In the genomic region with DNA sequence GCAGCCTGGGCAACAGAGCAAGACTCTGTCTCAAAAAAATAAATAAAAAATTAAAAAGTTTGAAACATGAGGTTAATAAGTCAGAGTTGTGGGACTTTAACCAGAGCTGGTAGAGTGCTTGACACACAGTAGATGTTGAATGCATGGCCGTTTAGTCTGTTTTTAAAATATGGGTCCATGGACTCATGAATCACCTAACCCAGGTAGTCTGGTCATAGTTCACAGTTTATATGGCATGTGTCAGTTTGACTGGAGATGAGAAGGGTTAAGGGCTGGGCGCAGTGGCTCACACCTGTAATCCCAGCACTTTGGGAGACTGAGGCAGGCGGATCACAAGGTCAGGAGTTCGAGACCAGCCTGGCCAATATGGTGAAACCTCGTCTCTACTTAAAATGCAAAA, we compare ENCODE assay signal across 2 cellular contexts. TPM values are rescaled to one million over a fixed set of nuclear protein-coding genes. Genes with fewer than 3 reads are reported as not detected.
A peak's percentile ranks its signal among the peaks of the same experiment; 100 is the strongest.
DNase-seq lines count a peak whose midpoint lies in the region; ATAC-seq and TF ChIP-seq lines count a peak whose summit lies in the region.
"Not testable (repeated sequence)": the region's sequence is repeated elsewhere in the genome, so short reads cannot be mapped to it uniquely, and the experiment has no call there.

No MANE protein-coding gene starts in this region.

- intact Hi-C loops in left colon (cut with DNase I, micrococcal nuclease); mucosa of descending colon (cut with DNase I, micrococcal nuclease): not testable (repeated sequence)

- ATAC-seq in left colon (peak; percentile 74), mucosa of descending colon (peak; percentile 75)

- H3K4me1 ChIP-seq in mucosa of descending colon (ENCODE audit: low read depth) = not testable (repeated sequence)

- not testable (repeated sequence) for H3K36me3 ChIP-seq in mucosa of descending colon (ENCODE audit: low read depth)

- not testable (repeated sequence) for TF ChIP-seq CTCF in mucosa of descending colon (IDR thresholded peaks at IDR 0.05)

- DNase-seq in left colon, mucosa of descending colon: not testable (repeated sequence)

- not testable (repeated sequence) for H3K9me3 ChIP-seq in mucosa of descending colon

- H3K4me3 ChIP-seq in mucosa of descending colon = not testable (repeated sequence)

RNA-seq across cellular contexts. Expression of a gene that starts 6.2 kb away (rescaled TPM):
- total RNA-seq in left colon = 10 to 100 TPM; 39.5 to 41.6 TPM
- 10 to 100 TPM; 28.3 to 37.4 (median 30.2) TPM for total RNA-seq in mucosa of descending colon

RNA-seq across cellular contexts. Expression of a gene that starts 18.3 kb away (rescaled TPM):
- 10 to 100 TPM; 19.9 to 37.7 TPM for total RNA-seq in left colon
- total RNA-seq in mucosa of descending colon = 10 to 100 TPM; 28.2 to 37.7 (median 37.5) TPM
